Comparison of ENCODE assay signal across 20 cellular contexts in genomic region chr21:44831227-44831626, GRCh38. TPM values are rescaled to one million over a fixed set of nuclear protein-coding genes. Genes with fewer than 3 reads are reported as not detected.
A peak's percentile ranks its signal among the peaks of the same experiment; 100 is the strongest.
DNase-seq lines count a peak whose midpoint lies in the region; ATAC-seq and TF ChIP-seq lines count a peak whose summit lies in the region.
"Had no signal": no experiment of that assay in that cellular context is flagged by ENCODE, and none has a peak within 500 bp of the region (broad histone marks: within the 10 kb centered on the region; RNA-seq: fewer than 3 reads in every experiment).

No MANE protein-coding gene starts in this region.

- no peak overlapping the region for H3K4me3 Mint-ChIP-seq in activated CD4-positive, alpha-beta T cell treated with anti-CD3 and anti-CD28 coated beads for 36 hours
- peak overlapping the region; percentile 45 for H3K4me3 Mint-ChIP-seq in T-helper 2 cell treated with Interferon-gamma antibody and Interleukin-4, amounts not matched to agents 5 μg/mL and 100 μg/mL, for 36 hours
- H3K4me3 Mint-ChIP-seq in naive thymus-derived CD8-positive, alpha-beta T cell: peak overlapping the region in 4 of 10 donors; percentile 1 to 38 (median 11)
- H3K4me3 Mint-ChIP-seq: activated CD4-positive, alpha-beta T cell treated with anti-CD3 and anti-CD28 coated beads, Interleukin-2, amount 10 ng/mL, durations not matched to agents 24 days and 14 days; activated T-helper 1 cell treated with anti-CD3 and anti-CD28 coated beads, Interleukin-12 subunit alpha, Interleukin-12 subunit beta, Interleukin-2, Interleukin-4 antibody, amounts not matched to agents 30 ng/mL and 10 ng/mL and 1 ng/mL, durations not matched to agents 14 hours and 24 hours and 36 hours; central memory CD8-positive, alpha-beta T cell had no signal

- H3K9me3 Mint-ChIP-seq in activated CD4-positive, alpha-beta T cell treated with anti-CD3 and anti-CD28 coated beads for 36 hours (ENCODE audit: low read depth): peaks cover 15% of the 10 kb centered on the region
- H3K9me3 Mint-ChIP-seq in T-helper 2 cell treated with Interferon-gamma antibody and Interleukin-4, amounts not matched to agents 5 μg/mL and 100 μg/mL, for 36 hours: peaks cover 24% of the 10 kb centered on the region
- H3K9me3 Mint-ChIP-seq in naive thymus-derived CD8-positive, alpha-beta T cell: peaks cover 0 to 20% (median 14%) of the 10 kb centered on the region in 9 donors

- peaks cover 7% of the 10 kb centered on the region for H3K36me3 Mint-ChIP-seq in activated CD4-positive, alpha-beta T cell treated with anti-CD3 and anti-CD28 coated beads for 36 hours (ENCODE audit: low read depth)
- H3K36me3 Mint-ChIP-seq in T-helper 2 cell treated with Interferon-gamma antibody and Interleukin-4, amounts not matched to agents 5 μg/mL and 100 μg/mL, for 36 hours (ENCODE audit: low read depth): peaks cover 3% of the 10 kb centered on the region
- peaks cover 0 to 18% (median 8%) of the 10 kb centered on the region in 3 donors for H3K36me3 Mint-ChIP-seq in naive thymus-derived CD8-positive, alpha-beta T cell

- POLR2A ChIA-PET in activated CD4-positive, alpha-beta T cell treated with anti-CD3 and anti-CD28 coated beads for 36 hours (lab: Charles Lee): no interaction called here
- POLR2A ChIA-PET in naive thymus-derived CD8-positive, alpha-beta T cell (lab: Charles Lee): no interaction called here

- in situ Hi-C loops in GM13976 (cut with MboI; ENCODE audit: low sequenced_read_pairs, unreplicated experiment): no loop called here

- H3K27me3 Mint-ChIP-seq in activated CD4-positive, alpha-beta T cell treated with anti-CD3 and anti-CD28 coated beads for 36 hours: no peaks in the 10 kb centered on the region
- H3K27me3 Mint-ChIP-seq in T-helper 2 cell treated with Interferon-gamma antibody and Interleukin-4, amounts not matched to agents 5 μg/mL and 100 μg/mL, for 36 hours (ENCODE audit: low read depth): peaks cover 18% of the 10 kb centered on the region
- H3K27me3 Mint-ChIP-seq in naive thymus-derived CD8-positive, alpha-beta T cell: no peaks in the 10 kb centered on the region

- ATAC-seq in activated CD4-positive, alpha-beta T cell treated with anti-CD3 and anti-CD28 coated beads for 36 hours: no peak
- ATAC-seq in naive thymus-derived CD8-positive, alpha-beta T cell: peak in 1 of 2 donors; percentile 44
- ATAC-seq: gastrocnemius medialis, left colon had no signal

- CTCF ChIA-PET in activated CD4-positive, alpha-beta T cell treated with anti-CD3 and anti-CD28 coated beads for 36 hours (lab: Charles Lee): no interaction called here

- TF ChIP-seq CTCF in GM13976 (IDR thresholded peaks at IDR 0.05; ENCODE audit: borderline replicate concordance, control extremely low read depth, extremely low read depth, insufficient read depth, missing control alignments): no peak

- H3K27ac Mint-ChIP-seq in activated CD4-positive, alpha-beta T cell treated with anti-CD3 and anti-CD28 coated beads for 36 hours: peak overlapping the region; percentile 7
- no peak overlapping the region for H3K27ac Mint-ChIP-seq in T-helper 2 cell treated with Interferon-gamma antibody and Interleukin-4, amounts not matched to agents 5 μg/mL and 100 μg/mL, for 36 hours
- peak overlapping the region in 8 of 10 donors; percentile 63 to 87 (median 79) for H3K27ac Mint-ChIP-seq in naive thymus-derived CD8-positive, alpha-beta T cell
- H3K27ac Mint-ChIP-seq: activated CD4-positive, alpha-beta T cell treated with anti-CD3 and anti-CD28 coated beads, Interleukin-2, amount 10 ng/mL, durations not matched to agents 24 days and 14 days; activated T-helper 1 cell treated with anti-CD3 and anti-CD28 coated beads, Interleukin-12 subunit alpha, Interleukin-12 subunit beta, Interleukin-2, Interleukin-4 antibody, amounts not matched to agents 30 ng/mL and 10 ng/mL and 1 ng/mL, durations not matched to agents 14 hours and 24 hours and 36 hours had no signal

- intact Hi-C loops in activated CD4-positive, alpha-beta T cell treated with anti-CD3 and anti-CD28 coated beads for 36 hours (cut with DNase I, micrococcal nuclease): loop anchor here in 1 of 2 experiments (5.0 kb wide), 1 partner anchor 41 kb away; the partner anchor contains the start of gene PTTG1IP

- peaks cover 27% of the 10 kb centered on the region for H3K4me1 Mint-ChIP-seq in activated CD4-positive, alpha-beta T cell treated with anti-CD3 and anti-CD28 coated beads for 36 hours
- H3K4me1 Mint-ChIP-seq in T-helper 2 cell treated with Interferon-gamma antibody and Interleukin-4, amounts not matched to agents 5 μg/mL and 100 μg/mL, for 36 hours (ENCODE audit: low read depth): peaks cover 8% of the 10 kb centered on the region
- H3K4me1 Mint-ChIP-seq in naive thymus-derived CD8-positive, alpha-beta T cell: peaks cover 5 to 24% (median 8%) of the 10 kb centered on the region in 4 donors

- no peak for DNase-seq in activated CD4-positive, alpha-beta T cell treated with anti-CD3 and anti-CD28 coated beads for 36 hours
- no peak for DNase-seq in activated CD4-positive, alpha-beta T cell treated with anti-CD3 and anti-CD28 coated beads, Interleukin-2, amount 50 U/mL, for 4 hours
- DNase-seq in GM13976 (ENCODE audit: low spot score): peak; percentile 20
- DNase-seq in T-helper 2 cell treated with Interferon-gamma antibody and Interleukin-4, amounts not matched to agents 5 μg/mL and 100 μg/mL, for 36 hours (ENCODE audit: low spot score): no peak
- no peak for DNase-seq in naive thymus-derived CD8-positive, alpha-beta T cell
- DNase-seq in DMS 273 treated with DMSO at 0.1 percent for 48 hours (lab: John Stamatoyannopoulos, UW): no peak
- no peak for DNase-seq in iPS-NIHi7 (ENCODE audit: extremely low spot score)
- DNase-seq in activated CD8-positive, alpha-beta memory T cell treated with anti-CD3 and anti-CD28 coated beads for 24 hours: no peak
- DNase-seq: 8988T; activated CD4-positive, alpha-beta T cell treated with anti-CD3 and anti-CD28 coated beads, Interleukin-2, amount 10 ng/mL, durations not matched to agents 24 days and 14 days; gastrocnemius medialis; left colon; mammary epithelial cell; NCI-H1436; NCI-H345; SK-N-SH; stimulated activated CD4-positive, alpha-beta T cell treated with anti-CD3 and anti-CD28 coated beads, Interleukin-4, amount 100 ng/mL, for 4 hours; stimulated activated naive CD4-positive, alpha-beta T cell treated with Interleukin-2 at 50 U/mL for 16 hours had no signal

RNA-seq across cellular contexts. Expression of gene SUMO3, which starts 13.4 kb away (rescaled TPM):
- 10 to 100 TPM; 83.4 to 84.9 TPM for total RNA-seq in activated CD4-positive, alpha-beta T cell treated with anti-CD3 and anti-CD28 coated beads for 36 hours
- 10 to 100 TPM; 50.2 to 54.6 TPM for total RNA-seq in naive thymus-derived CD8-positive, alpha-beta T cell
- 10 to 100 TPM; 82.8 to 94.1 (median 86.7) TPM for polyA plus RNA-seq in naive thymus-derived CD8-positive, alpha-beta T cell

RNA-seq across cellular contexts. Expression of gene UBE2G2, which starts 29.6 kb away (rescaled TPM):
- total RNA-seq in activated CD4-positive, alpha-beta T cell treated with anti-CD3 and anti-CD28 coated beads for 36 hours: 100 to 1,000 TPM; 103 to 121 TPM
- total RNA-seq in naive thymus-derived CD8-positive, alpha-beta T cell: 100 to 1,000 TPM; 167 to 186 TPM
- 10 to 100 TPM; 56.2 to 72.8 (median 62.3) TPM for polyA plus RNA-seq in naive thymus-derived CD8-positive, alpha-beta T cell

RNA-seq across cellular contexts. Expression of gene PTTG1IP, which starts 42.3 kb away (rescaled TPM):
- 10 to 100 TPM; 34.8 to 44.3 TPM for total RNA-seq in activated CD4-positive, alpha-beta T cell treated with anti-CD3 and anti-CD28 coated beads for 36 hours
- total RNA-seq in naive thymus-derived CD8-positive, alpha-beta T cell: 10 to 100 TPM; 62.0 to 68.7 TPM
- 10 to 100 TPM; 42.4 to 54.1 (median 44.3) TPM for polyA plus RNA-seq in naive thymus-derived CD8-positive, alpha-beta T cell
